ENCODE assay signal across 8 cellular contexts in the genomic region with DNA sequence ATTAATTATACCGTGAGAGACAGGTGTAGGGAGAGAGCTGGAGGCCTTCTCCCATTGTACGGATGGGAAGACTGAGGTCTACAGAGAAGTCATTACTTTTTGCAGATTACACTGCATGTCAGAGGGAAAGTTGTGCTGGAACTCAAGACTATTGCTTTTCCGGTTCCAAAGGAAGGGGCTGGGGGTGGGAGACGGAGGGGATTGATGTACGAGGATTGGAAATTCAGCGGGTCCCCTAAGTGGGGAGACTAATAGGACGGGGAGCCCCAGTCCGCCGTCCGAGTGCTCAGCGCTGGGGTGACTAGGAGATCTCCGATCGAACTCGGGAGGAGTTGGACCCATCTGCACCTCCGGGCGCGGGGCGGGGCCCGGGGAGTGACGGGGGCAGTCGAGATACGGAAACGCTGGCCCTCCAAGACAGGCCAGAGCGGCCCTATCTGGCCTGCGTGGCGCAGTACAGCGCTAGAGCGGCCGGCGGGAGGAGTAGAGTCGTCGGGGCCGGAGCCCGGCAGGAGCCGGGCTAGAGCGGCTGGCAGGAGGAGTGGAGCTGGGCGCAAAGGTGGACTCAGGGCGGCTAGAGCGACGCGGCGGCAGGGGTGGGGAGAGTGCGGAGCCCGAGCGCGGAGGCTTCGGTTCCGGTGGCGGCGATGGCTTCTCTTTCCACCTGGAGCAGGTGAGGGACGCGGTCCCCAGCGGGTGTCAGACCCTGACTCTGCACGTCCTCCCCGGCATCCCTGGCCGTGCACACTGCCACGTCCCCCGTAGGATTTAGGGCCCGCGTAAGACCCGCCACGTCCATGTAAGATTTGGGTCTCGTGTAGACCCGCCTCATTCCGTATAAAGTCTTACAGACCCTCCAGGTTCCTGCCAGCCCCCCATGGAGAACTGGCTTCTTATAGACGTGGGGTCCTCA. TPM values are rescaled to one million over a fixed set of nuclear protein-coding genes. Genes with fewer than 3 reads are reported as not detected.
DNase-seq lines count a peak whose midpoint lies in the region; ATAC-seq and TF ChIP-seq lines count a peak whose summit lies in the region.

No MANE protein-coding gene starts in this region.

- intact Hi-C loops in left ventricle myocardium inferior (cut with micrococcal nuclease): no loop called here
- intact Hi-C loops in prostate gland (cut with DNase I): loop anchor here (1.0 kb wide), 1 partner anchor 25 kb away; no protein-coding TSS in a partner anchor

- H3K27me3 ChIP-seq in left ventricle myocardium inferior (ENCODE audit: low read depth): no peaks in the 10 kb centered on the region
- no peaks in the 10 kb centered on the region for H3K27me3 ChIP-seq in prostate gland (replicated peaks; ENCODE audit: insufficient read depth)

- TF ChIP-seq POLR2A in prostate gland (IDR thresholded peaks at IDR 0.05): peak; percentile 60

- H3K4me1 ChIP-seq in left ventricle myocardium inferior: peaks cover 59% of the 10 kb centered on the region
- H3K4me1 ChIP-seq in prostate gland (replicated peaks): peaks cover 4% of the 10 kb centered on the region
- peaks cover 4% of the 10 kb centered on the region for H3K4me1 ChIP-seq in urinary bladder (ENCODE audit: insufficient read depth)

- H3K27ac ChIP-seq in left ventricle myocardium inferior (replicated peaks) (peak overlapping the region; percentile 96), prostate gland (peak overlapping the region; percentile 75 to 83), urinary bladder (ENCODE audit: low read depth) (peak overlapping the region; percentile 50)

- peak; percentile 96 for DNase-seq in GM13976 (ENCODE audit: low spot score)
- peak; percentile 85 for DNase-seq in NCI-H1436 treated with DMSO at 0.1 percent for 48 hours (lab: John Stamatoyannopoulos, UW)
- peak; percentile 71 to 97 (median 75) for DNase-seq in T-helper 1 cell
- peak; percentile 38 to 98 (median 91) for DNase-seq in amygdala (lab: John Stamatoyannopoulos, UW)
- peak; percentile 94 for DNase-seq in left ventricle myocardium inferior
- DNase-seq in prostate gland (ENCODE audit: low spot score): peak; percentile 95

- in situ Hi-C loops in GM13976 (cut with MboI; ENCODE audit: low sequenced_read_pairs, unreplicated experiment): loop anchor here (10.0 kb wide), 1 partner anchor 61 kb away; no protein-coding TSS in a partner anchor

- TF ChIP-seq CTCF in GM13976 (IDR thresholded peaks at IDR 0.05; ENCODE audit: borderline replicate concordance, control extremely low read depth, extremely low read depth, insufficient read depth, missing control alignments) (no peak), left ventricle myocardium inferior (IDR thresholded peaks at IDR 0.05; ENCODE audit: borderline replicate concordance) (peak; percentile 39), prostate gland (IDR thresholded peaks at IDR 0.05) (peak in 3 of 4 experiments; percentile 7 to 55 (median 44))

- H3K4me3 ChIP-seq in left ventricle myocardium inferior (peak overlapping the region; percentile 97), prostate gland (peak overlapping the region; percentile 78 to 92), urinary bladder (ENCODE audit: low read depth, low read length) (peak overlapping the region; percentile 91)

- no peaks in the 10 kb centered on the region for H3K9me3 ChIP-seq in left ventricle myocardium inferior (replicated peaks)
- H3K9me3 ChIP-seq in prostate gland: no peaks in the 10 kb centered on the region

- under 1% methylated on average over 57 of the region's 66 CpGs for WGBS in prostate gland
- under 1% methylated on average over 66 of the region's 66 CpGs for WGBS in urinary bladder

- peak; percentile 64 for ATAC-seq in HG02840 (IDR thresholded peaks at IDR 0.05; ENCODE audit: low FRiP score, unreplicated experiment)

- H3K36me3 ChIP-seq in left ventricle myocardium inferior (peaks cover 6% of the 10 kb centered on the region), prostate gland (no peaks in the 10 kb centered on the region), urinary bladder (ENCODE audit: insufficient read depth) (no peaks in the 10 kb centered on the region)

RNA-seq across cellular contexts. Expression of gene ARHGEF1, which starts 1.1 kb away (rescaled TPM):
- 28.3 TPM for total RNA-seq in left ventricle myocardium inferior
- total RNA-seq in prostate gland: 10 to 100 TPM; 57.1 to 65.6 TPM
- 20.1 TPM for total RNA-seq in urinary bladder
- 59.2 TPM for polyA plus RNA-seq in urinary bladder

RNA-seq across cellular contexts. Expression of gene CD79A, which starts 7.0 kb away (rescaled TPM):
- total RNA-seq in left ventricle myocardium inferior (not detected), prostate gland (under 1 TPM in 1 of 2 donors, not detected in 1; 0.59 TPM), urinary bladder (0.37 TPM)
- polyA plus RNA-seq in urinary bladder: 0.80 TPM

RNA-seq across cellular contexts. Expression of gene RPS19, which starts 24.0 kb away (rescaled TPM):
- total RNA-seq in left ventricle myocardium inferior: 611 TPM
- total RNA-seq in prostate gland: 1,000 to 10,000 TPM; 1,179 to 1,248 TPM
- 377 TPM for total RNA-seq in urinary bladder
- 1,600 TPM for polyA plus RNA-seq in urinary bladder

RNA-seq across cellular contexts. Expression of gene DMRTC2, which starts 39.2 kb away (rescaled TPM):
- not detected for total RNA-seq in left ventricle myocardium inferior
- 1 to 10 TPM in 1 of 2 donors, not detected in 1; 9.6 TPM for total RNA-seq in prostate gland
- not detected for total RNA-seq in urinary bladder
- not detected for polyA plus RNA-seq in urinary bladder

RNA-seq across cellular contexts. Expression of gene LYPD4, which starts 39.6 kb away (rescaled TPM):
- total RNA-seq in left ventricle myocardium inferior (not detected), prostate gland (1 to 10 TPM in 1 of 2 donors, not detected in 1; 6.6 TPM), urinary bladder (not detected)
- not detected for polyA plus RNA-seq in urinary bladder

Comparison
In these comparisons a context has a peak if more than half of its experiments do, and no peak if none do; other contexts are left out.
1. Peak in every context shown above with its lines: DNase-seq, ATAC-seq, H3K4me3 ChIP-seq and H3K27ac ChIP-seq.